8 cellular contexts compared by ENCODE assay signal in the genomic region with DNA sequence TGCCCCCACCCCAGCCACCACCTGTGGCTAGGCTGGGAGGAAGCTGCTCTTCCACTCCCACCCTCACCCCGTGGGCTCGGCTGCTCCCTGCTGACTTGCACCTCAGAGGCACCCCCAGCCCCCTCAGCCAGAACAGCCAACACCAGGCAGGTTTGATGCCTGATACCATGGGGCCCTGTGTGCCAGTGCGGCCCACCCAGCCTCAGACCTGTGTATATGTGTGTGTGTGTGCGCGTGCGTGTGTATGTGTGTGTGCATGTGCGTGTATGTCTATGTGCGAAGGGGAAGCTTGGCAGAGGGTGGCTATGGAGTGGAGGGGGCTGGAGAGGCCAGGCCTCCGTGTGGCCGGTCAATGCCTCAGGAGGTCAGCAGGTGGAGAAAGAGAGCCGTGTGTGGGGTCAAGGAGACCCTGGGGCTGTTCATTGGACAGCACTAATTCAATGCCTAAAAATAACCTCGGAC. TPM values are rescaled to one million over a fixed set of nuclear protein-coding genes. Genes with fewer than 3 reads are reported as not detected.
A peak's percentile ranks its signal among the peaks of the same experiment; 100 is the strongest.
DNase-seq lines count a peak whose midpoint lies in the region; ATAC-seq and TF ChIP-seq lines count a peak whose summit lies in the region.

No MANE protein-coding gene starts in this region.

- no peak for ATAC-seq in HG03460 (IDR thresholded peaks at IDR 0.05; ENCODE audit: unreplicated experiment)

- H3K36me3 Mint-ChIP-seq in brain = no peaks in the 10 kb centered on the region

- peak overlapping the region in 1 of 5 experiments; percentile 17 for H3K4me3 Mint-ChIP-seq in brain

- H3K9me3 Mint-ChIP-seq in brain = peaks cover 0 to 9% (median 2%) of the 10 kb centered on the region in 5 experiments

- peak; percentile 56 to 68 for TF ChIP-seq CTCF in brain (conservative IDR thresholded peaks at IDR 0.05)

- peak overlapping the region in 4 of 5 experiments; percentile 27 to 84 (median 64) for H3K27ac Mint-ChIP-seq in brain

- peak; percentile 52 for DNase-seq in Ammon's horn (ENCODE audit: low spot score)
- peak; percentile 48 for DNase-seq in HT1080 (ENCODE audit: low read depth)
- DNase-seq in lung microvascular endothelial cell (ENCODE audit: low read depth in 2 of 2) = peak; percentile 13 to 61
- no peak for DNase-seq in NCI-H526 (lab: John Stamatoyannopoulos, UW)
- DNase-seq in NCI-H1048 (lab: John Stamatoyannopoulos, UW) = no peak
- DNase-seq in activated CD4-positive, alpha-beta T cell treated with anti-CD3 and anti-CD28 coated beads, Interleukin-2, amount 50 U/mL, for 48 hours = no peak

- H3K27me3 Mint-ChIP-seq in brain = peaks cover 10% of the 10 kb centered on the region

- peaks cover 78% of the 10 kb centered on the region for H3K4me1 Mint-ChIP-seq in brain

RNA-seq across cellular contexts. Expression of a gene that starts 16.6 kb away (rescaled TPM):
- total RNA-seq in HT1080 (2014; rRNA removed; shearing (Covaris generic)) = 12.6 and 16.6 TPM in 2 replicates
- 8.2 and 8.6 TPM in 2 replicates for polyA plus RNA-seq in HT1080 (2015; cell fraction: cytosol; rRNA removed)
- 8.4 and 10.3 TPM in 2 replicates for polyA plus RNA-seq in HT1080 (2015; cell fraction: nucleus; rRNA removed)
- polyA plus RNA-seq in brain (ENCODE audit: insufficient read depth, low read depth, low replicate concordance) = 33.1 TPM
- total RNA-seq in lung microvascular endothelial cell = 14.1 and 16.3 TPM in 2 replicates

Comparison
In these comparisons a context has a peak if more than half of its experiments do, and no peak if none do; other contexts are left out.
1. DNase-seq: peak in Ammon's horn (single experiment), HT1080 (single experiment) and lung microvascular endothelial cell (2 of 2); none in NCI-H526 (0 of 2), NCI-H1048 (single experiment) and activated CD4-positive, alpha-beta T cell treated with anti-CD3 and anti-CD28 coated beads, Interleukin-2, amount 50 U/mL, for 48 hours (0 of 2).